1 cellular context compared by ENCODE assay signal in the genomic region with DNA sequence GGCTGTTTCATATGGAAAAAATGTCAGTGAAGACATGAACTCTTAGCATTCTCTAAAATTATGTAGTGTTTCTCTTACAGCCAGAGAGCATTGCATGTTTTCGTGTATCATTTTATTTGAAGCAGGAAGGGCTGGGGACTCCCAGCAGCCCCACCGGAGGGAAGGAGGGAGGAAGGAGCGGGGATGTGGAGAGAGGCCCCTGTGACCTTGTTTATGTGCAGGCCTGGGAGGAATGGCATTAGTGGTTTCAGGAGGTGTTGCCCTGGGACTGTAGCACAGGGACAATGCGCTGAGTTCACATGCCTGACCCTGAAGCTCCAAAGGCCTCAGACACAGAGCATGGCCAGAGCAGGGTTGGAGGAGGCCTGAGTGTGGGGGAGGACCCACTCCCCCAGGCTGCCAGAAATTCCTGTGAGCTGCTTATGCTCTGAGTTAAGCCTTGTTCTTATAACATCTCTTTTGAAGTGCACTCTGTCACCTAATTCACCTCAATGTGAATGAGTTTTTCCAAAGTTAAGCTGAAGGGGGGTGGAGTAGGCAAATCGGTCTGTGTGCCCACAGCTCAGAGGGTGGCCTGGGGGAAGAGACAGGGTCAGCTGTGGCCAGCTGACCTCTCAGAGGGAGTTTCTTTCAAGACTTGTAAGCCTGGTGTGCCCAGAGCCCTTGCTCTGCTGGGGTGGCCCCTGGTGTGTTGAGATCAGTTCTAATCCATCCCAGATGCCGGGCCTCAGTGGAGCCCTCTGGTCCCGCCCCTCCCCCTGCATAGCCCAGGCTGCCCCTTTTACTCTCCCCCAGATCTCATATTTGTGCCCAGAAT.
TF ChIP-seq lines count a peak whose summit lies in the region.

No MANE protein-coding gene starts in this region.

TF ChIP-seq in HepG2, 621 proteins besides CTCF, POLR2A, EP300 and RAD21 (continued from another document and continues in another):
- no peak for TF ChIP-seq KLF12 (CRISPR knock-in tag; IDR thresholded peaks at IDR 0.05; ENCODE audit: borderline replicate concordance)
- no peak for TF ChIP-seq ZNF615 (CRISPR knock-in tag; IDR thresholded peaks at IDR 0.05; ENCODE audit: borderline replicate concordance)
- no peak for TF ChIP-seq PCBP1 (IDR thresholded peaks at IDR 0.05; ENCODE audit: borderline replicate concordance, low read depth, low read length)
- TF ChIP-seq ZNF605 (CRISPR knock-in tag; IDR thresholded peaks at IDR 0.05), result no peak
- TF ChIP-seq, protein P1, sequence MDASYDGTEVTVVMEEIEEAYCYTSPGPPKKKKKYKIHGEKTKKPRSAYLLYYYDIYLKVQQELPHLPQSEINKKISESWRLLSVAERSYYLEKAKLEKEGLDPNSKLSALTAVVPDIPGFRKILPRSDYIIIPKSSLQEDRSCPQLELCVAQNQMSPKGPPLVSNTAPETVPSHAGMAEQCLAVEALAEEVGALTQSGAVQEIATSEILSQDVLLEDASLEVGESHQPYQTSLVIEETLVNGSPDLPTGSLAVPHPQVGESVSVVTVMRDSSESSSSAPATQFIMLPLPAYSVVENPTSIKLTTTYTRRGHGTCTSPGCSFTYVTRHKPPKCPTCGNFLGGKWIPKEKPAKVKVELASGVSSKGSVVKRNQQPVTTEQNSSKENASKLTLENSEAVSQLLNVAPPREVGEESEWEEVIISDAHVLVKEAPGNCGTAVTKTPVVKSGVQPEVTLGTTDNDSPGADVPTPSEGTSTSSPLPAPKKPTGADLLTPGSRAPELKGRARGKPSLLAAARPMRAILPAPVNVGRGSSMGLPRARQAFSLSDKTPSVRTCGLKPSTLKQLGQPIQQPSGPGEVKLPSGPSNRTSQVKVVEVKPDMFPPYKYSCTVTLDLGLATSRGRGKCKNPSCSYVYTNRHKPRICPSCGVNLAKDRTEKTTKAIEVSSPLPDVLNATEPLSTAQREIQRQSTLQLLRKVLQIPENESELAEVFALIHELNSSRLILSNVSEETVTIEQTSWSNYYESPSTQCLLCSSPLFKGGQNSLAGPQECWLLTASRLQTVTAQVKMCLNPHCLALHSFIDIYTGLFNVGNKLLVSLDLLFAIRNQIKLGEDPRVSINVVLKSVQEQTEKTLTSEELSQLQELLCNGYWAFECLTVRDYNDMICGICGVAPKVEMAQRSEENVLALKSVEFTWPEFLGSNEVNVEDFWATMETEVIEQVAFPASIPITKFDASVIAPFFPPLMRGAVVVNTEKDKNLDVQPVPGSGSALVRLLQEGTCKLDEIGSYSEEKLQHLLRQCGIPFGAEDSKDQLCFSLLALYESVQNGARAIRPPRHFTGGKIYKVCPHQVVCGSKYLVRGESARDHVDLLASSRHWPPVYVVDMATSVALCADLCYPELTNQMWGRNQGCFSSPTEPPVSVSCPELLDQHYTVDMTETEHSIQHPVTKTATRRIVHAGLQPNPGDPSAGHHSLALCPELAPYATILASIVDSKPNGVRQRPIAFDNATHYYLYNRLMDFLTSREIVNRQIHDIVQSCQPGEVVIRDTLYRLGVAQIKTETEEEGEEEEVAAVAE (CRISPR knock-in tag; IDR thresholded peaks at IDR 0.05; ENCODE audit: borderline replicate concordance), result no peak
- TF ChIP-seq PRMT3 (CRISPR knock-in tag; IDR thresholded peaks at IDR 0.05; ENCODE audit: borderline replicate concordance, low read depth), result no peak
- no peak for TF ChIP-seq JUNB (CRISPR knock-in tag; IDR thresholded peaks at IDR 0.05; ENCODE audit: borderline replicate concordance)
- no peak for TF ChIP-seq KLF9 (CRISPR knock-in tag; IDR thresholded peaks at IDR 0.05; ENCODE audit: low read depth)
- TF ChIP-seq KLF15 (CRISPR knock-in tag; IDR thresholded peaks at IDR 0.05; ENCODE audit: borderline replicate concordance), result no peak
- no peak for TF ChIP-seq ZNF382 (CRISPR knock-in tag; IDR thresholded peaks at IDR 0.05; ENCODE audit: borderline replicate concordance)
- TF ChIP-seq THAP11 (CRISPR knock-in tag; IDR thresholded peaks at IDR 0.05), result peak; percentile 50; the same call in 1 of the 2 replicates
- no peak for TF ChIP-seq FOXA1 (IDR thresholded peaks at IDR 0.05)
- TF ChIP-seq FOXA1 (CRISPR knock-in tag; IDR thresholded peaks at IDR 0.05), result peak; percentile 63
- no peak for TF ChIP-seq ZNF773 (CRISPR knock-in tag; IDR thresholded peaks at IDR 0.05; ENCODE audit: borderline replicate concordance)
- TF ChIP-seq TMF1 (CRISPR knock-in tag; IDR thresholded peaks at IDR 0.05; ENCODE audit: low read depth), result no peak
- TF ChIP-seq, protein P2, sequence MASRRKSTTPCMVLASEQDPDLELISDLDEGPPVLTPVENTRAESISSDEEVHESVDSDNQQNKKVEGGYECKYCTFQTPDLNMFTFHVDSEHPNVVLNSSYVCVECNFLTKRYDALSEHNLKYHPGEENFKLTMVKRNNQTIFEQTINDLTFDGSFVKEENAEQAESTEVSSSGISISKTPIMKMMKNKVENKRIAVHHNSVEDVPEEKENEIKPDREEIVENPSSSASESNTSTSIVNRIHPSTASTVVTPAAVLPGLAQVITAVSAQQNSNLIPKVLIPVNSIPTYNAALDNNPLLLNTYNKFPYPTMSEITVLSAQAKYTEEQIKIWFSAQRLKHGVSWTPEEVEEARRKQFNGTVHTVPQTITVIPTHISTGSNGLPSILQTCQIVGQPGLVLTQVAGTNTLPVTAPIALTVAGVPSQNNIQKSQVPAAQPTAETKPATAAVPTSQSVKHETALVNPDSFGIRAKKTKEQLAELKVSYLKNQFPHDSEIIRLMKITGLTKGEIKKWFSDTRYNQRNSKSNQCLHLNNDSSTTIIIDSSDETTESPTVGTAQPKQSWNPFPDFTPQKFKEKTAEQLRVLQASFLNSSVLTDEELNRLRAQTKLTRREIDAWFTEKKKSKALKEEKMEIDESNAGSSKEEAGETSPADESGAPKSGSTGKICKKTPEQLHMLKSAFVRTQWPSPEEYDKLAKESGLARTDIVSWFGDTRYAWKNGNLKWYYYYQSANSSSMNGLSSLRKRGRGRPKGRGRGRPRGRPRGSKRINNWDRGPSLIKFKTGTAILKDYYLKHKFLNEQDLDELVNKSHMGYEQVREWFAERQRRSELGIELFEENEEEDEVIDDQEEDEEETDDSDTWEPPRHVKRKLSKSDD (CRISPR knock-in tag; IDR thresholded peaks at IDR 0.05; ENCODE audit: low read depth), result no peak
- TF ChIP-seq ETV6 (CRISPR knock-in tag; conservative IDR thresholded peaks at IDR 0.05), result no peak
- TF ChIP-seq TP53 (CRISPR knock-in tag; conservative IDR thresholded peaks at IDR 0.05), result no peak
- TF ChIP-seq NCOA5 (CRISPR knock-in tag; IDR thresholded peaks at IDR 0.05), result no peak
- TF ChIP-seq, protein P3, sequence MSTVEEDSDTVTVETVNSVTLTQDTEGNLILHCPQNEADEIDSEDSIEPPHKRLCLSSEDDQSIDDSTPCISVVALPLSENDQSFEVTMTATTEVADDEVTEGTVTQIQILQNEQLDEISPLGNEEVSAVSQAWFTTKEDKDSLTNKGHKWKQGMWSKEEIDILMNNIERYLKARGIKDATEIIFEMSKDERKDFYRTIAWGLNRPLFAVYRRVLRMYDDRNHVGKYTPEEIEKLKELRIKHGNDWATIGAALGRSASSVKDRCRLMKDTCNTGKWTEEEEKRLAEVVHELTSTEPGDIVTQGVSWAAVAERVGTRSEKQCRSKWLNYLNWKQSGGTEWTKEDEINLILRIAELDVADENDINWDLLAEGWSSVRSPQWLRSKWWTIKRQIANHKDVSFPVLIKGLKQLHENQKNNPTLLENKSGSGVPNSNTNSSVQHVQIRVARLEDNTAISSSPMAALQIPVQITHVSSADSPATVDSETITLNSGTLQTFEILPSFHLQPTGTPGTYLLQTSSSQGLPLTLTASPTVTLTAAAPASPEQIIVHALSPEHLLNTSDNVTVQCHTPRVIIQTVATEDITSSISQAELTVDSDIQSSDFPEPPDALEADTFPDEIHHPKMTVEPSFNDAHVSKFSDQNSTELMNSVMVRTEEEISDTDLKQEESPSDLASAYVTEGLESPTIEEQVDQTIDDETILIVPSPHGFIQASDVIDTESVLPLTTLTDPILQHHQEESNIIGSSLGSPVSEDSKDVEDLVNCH (CRISPR knock-in tag; IDR thresholded peaks at IDR 0.05), result no peak
- TF ChIP-seq, protein P4, sequence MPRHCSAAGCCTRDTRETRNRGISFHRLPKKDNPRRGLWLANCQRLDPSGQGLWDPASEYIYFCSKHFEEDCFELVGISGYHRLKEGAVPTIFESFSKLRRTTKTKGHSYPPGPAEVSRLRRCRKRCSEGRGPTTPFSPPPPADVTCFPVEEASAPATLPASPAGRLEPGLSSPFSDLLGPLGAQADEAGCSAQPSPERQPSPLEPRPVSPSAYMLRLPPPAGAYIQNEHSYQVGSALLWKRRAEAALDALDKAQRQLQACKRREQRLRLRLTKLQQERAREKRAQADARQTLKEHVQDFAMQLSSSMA (CRISPR knock-in tag; IDR thresholded peaks at IDR 0.05), result no peak
- no peak for TF ChIP-seq U2AF1 (optimal IDR thresholded peaks at IDR 0.05; ENCODE audit: low read depth, low read length)
- TF ChIP-seq NCOR1 (IDR thresholded peaks at IDR 0.05; ENCODE audit: borderline replicate concordance, low read length), result no peak; the same call in 1 of the 2 replicates
- TF ChIP-seq ARHGAP35 (CRISPR knock-in tag; IDR thresholded peaks at IDR 0.05; ENCODE audit: borderline replicate concordance), result no peak
- TF ChIP-seq, protein P5, sequence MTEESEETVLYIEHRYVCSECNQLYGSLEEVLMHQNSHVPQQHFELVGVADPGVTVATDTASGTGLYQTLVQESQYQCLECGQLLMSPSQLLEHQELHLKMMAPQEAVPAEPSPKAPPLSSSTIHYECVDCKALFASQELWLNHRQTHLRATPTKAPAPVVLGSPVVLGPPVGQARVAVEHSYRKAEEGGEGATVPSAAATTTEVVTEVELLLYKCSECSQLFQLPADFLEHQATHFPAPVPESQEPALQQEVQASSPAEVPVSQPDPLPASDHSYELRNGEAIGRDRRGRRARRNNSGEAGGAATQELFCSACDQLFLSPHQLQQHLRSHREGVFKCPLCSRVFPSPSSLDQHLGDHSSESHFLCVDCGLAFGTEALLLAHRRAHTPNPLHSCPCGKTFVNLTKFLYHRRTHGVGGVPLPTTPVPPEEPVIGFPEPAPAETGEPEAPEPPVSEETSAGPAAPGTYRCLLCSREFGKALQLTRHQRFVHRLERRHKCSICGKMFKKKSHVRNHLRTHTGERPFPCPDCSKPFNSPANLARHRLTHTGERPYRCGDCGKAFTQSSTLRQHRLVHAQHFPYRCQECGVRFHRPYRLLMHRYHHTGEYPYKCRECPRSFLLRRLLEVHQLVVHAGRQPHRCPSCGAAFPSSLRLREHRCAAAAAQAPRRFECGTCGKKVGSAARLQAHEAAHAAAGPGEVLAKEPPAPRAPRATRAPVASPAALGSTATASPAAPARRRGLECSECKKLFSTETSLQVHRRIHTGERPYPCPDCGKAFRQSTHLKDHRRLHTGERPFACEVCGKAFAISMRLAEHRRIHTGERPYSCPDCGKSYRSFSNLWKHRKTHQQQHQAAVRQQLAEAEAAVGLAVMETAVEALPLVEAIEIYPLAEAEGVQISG (CRISPR knock-in tag; IDR thresholded peaks at IDR 0.05), result peak; percentile 65; the same call in 1 of the 2 replicates
- peak; percentile 92 for TF ChIP-seq ZFX (CRISPR knock-in tag; IDR thresholded peaks at IDR 0.05; ENCODE audit: low read depth)
- TF ChIP-seq, protein P6, sequence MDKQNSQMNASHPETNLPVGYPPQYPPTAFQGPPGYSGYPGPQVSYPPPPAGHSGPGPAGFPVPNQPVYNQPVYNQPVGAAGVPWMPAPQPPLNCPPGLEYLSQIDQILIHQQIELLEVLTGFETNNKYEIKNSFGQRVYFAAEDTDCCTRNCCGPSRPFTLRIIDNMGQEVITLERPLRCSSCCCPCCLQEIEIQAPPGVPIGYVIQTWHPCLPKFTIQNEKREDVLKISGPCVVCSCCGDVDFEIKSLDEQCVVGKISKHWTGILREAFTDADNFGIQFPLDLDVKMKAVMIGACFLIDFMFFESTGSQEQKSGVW (CRISPR knock-in tag; IDR thresholded peaks at IDR 0.05; ENCODE audit: borderline replicate concordance), result no peak
- no peak; the same call in 1 of the 2 replicates for TF ChIP-seq DMAP1 (CRISPR knock-in tag; IDR thresholded peaks at IDR 0.05)
- no peak for TF ChIP-seq SRSF4 (IDR thresholded peaks at IDR 0.05; ENCODE audit: low read depth, low read length, poor library complexity, severe bottlenecking)
- no peak for TF ChIP-seq ZNF441 (CRISPR knock-in tag; IDR thresholded peaks at IDR 0.05; ENCODE audit: borderline replicate concordance)
- TF ChIP-seq, protein P7, sequence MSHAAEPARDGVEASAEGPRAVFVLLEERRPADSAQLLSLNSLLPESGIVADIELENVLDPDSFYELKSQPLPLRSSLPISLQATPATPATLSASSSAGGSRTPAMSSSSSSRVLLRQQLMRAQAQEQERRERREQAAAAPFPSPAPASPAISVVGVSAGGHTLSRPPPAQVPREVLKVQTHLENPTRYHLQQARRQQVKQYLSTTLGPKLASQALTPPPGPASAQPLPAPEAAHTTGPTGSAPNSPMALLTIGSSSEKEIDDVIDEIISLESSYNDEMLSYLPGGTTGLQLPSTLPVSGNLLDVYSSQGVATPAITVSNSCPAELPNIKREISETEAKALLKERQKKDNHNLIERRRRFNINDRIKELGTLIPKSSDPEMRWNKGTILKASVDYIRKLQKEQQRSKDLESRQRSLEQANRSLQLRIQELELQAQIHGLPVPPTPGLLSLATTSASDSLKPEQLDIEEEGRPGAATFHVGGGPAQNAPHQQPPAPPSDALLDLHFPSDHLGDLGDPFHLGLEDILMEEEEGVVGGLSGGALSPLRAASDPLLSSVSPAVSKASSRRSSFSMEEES (CRISPR knock-in tag; IDR thresholded peaks at IDR 0.05), result peak; percentile 65
- TF ChIP-seq, protein P8, sequence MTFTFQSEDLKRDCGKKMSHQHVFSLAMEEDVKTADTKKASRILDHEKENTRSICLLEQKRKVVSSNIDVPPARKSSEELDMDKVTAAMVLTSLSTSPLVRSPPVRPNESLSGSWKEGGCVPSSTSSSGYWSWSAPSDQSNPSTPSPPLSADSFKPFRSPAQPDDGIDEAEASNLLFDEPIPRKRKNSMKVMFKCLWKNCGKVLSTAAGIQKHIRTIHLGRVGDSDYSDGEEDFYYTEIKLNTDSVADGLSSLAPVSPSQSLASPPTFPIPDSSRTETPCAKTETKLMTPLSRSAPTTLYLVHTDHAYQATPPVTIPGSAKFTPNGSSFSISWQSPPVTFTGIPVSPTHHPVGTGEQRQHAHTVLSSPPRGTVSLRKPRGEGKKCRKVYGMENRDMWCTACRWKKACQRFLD (CRISPR knock-in tag; IDR thresholded peaks at IDR 0.05; ENCODE audit: borderline replicate concordance), result no peak
- TF ChIP-seq, protein P9, sequence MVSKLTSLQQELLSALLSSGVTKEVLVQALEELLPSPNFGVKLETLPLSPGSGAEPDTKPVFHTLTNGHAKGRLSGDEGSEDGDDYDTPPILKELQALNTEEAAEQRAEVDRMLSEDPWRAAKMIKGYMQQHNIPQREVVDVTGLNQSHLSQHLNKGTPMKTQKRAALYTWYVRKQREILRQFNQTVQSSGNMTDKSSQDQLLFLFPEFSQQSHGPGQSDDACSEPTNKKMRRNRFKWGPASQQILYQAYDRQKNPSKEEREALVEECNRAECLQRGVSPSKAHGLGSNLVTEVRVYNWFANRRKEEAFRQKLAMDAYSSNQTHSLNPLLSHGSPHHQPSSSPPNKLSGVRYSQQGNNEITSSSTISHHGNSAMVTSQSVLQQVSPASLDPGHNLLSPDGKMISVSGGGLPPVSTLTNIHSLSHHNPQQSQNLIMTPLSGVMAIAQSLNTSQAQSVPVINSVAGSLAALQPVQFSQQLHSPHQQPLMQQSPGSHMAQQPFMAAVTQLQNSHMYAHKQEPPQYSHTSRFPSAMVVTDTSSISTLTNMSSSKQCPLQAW (CRISPR knock-in tag; IDR thresholded peaks at IDR 0.05), result no peak
- TF ChIP-seq ZNF333 (CRISPR knock-in tag; IDR thresholded peaks at IDR 0.05; ENCODE audit: borderline replicate concordance), result no peak
- peak; percentile 53 for TF ChIP-seq SPEN (CRISPR knock-in tag; IDR thresholded peaks at IDR 0.05; ENCODE audit: low read depth)
- TF ChIP-seq HCFC1 (IDR thresholded peaks at IDR 0.05; ENCODE audit: low read depth, low read length), result no peak
- 0 out of 2 replicates have a peak, but pooled peaks have one; percentile 23 for TF ChIP-seq ZNF792 (CRISPR knock-in tag; IDR thresholded peaks at IDR 0.05)
- peak; percentile 50; the same call in 1 of the 2 replicates for TF ChIP-seq ZBTB38 (CRISPR knock-in tag; IDR thresholded peaks at IDR 0.05)
- TF ChIP-seq ZNF713 (CRISPR knock-in tag; IDR thresholded peaks at IDR 0.05), result no peak
- TF ChIP-seq NONO (IDR thresholded peaks at IDR 0.05), result no peak
- no peak for TF ChIP-seq NONO (CRISPR knock-in tag; conservative IDR thresholded peaks at IDR 0.05)
